Comparison of ENCODE assay signal across 1 cellular context in genomic region chr10:7817576-7817975, GRCh38.
TF ChIP-seq lines count a peak whose summit lies in the region.

No MANE protein-coding gene starts in this region.

TF ChIP-seq in GM23338, 12 proteins besides CTCF, POLR2A, EP300 and RAD21 (continued from another document):
- TF ChIP-seq, protein P1, sequence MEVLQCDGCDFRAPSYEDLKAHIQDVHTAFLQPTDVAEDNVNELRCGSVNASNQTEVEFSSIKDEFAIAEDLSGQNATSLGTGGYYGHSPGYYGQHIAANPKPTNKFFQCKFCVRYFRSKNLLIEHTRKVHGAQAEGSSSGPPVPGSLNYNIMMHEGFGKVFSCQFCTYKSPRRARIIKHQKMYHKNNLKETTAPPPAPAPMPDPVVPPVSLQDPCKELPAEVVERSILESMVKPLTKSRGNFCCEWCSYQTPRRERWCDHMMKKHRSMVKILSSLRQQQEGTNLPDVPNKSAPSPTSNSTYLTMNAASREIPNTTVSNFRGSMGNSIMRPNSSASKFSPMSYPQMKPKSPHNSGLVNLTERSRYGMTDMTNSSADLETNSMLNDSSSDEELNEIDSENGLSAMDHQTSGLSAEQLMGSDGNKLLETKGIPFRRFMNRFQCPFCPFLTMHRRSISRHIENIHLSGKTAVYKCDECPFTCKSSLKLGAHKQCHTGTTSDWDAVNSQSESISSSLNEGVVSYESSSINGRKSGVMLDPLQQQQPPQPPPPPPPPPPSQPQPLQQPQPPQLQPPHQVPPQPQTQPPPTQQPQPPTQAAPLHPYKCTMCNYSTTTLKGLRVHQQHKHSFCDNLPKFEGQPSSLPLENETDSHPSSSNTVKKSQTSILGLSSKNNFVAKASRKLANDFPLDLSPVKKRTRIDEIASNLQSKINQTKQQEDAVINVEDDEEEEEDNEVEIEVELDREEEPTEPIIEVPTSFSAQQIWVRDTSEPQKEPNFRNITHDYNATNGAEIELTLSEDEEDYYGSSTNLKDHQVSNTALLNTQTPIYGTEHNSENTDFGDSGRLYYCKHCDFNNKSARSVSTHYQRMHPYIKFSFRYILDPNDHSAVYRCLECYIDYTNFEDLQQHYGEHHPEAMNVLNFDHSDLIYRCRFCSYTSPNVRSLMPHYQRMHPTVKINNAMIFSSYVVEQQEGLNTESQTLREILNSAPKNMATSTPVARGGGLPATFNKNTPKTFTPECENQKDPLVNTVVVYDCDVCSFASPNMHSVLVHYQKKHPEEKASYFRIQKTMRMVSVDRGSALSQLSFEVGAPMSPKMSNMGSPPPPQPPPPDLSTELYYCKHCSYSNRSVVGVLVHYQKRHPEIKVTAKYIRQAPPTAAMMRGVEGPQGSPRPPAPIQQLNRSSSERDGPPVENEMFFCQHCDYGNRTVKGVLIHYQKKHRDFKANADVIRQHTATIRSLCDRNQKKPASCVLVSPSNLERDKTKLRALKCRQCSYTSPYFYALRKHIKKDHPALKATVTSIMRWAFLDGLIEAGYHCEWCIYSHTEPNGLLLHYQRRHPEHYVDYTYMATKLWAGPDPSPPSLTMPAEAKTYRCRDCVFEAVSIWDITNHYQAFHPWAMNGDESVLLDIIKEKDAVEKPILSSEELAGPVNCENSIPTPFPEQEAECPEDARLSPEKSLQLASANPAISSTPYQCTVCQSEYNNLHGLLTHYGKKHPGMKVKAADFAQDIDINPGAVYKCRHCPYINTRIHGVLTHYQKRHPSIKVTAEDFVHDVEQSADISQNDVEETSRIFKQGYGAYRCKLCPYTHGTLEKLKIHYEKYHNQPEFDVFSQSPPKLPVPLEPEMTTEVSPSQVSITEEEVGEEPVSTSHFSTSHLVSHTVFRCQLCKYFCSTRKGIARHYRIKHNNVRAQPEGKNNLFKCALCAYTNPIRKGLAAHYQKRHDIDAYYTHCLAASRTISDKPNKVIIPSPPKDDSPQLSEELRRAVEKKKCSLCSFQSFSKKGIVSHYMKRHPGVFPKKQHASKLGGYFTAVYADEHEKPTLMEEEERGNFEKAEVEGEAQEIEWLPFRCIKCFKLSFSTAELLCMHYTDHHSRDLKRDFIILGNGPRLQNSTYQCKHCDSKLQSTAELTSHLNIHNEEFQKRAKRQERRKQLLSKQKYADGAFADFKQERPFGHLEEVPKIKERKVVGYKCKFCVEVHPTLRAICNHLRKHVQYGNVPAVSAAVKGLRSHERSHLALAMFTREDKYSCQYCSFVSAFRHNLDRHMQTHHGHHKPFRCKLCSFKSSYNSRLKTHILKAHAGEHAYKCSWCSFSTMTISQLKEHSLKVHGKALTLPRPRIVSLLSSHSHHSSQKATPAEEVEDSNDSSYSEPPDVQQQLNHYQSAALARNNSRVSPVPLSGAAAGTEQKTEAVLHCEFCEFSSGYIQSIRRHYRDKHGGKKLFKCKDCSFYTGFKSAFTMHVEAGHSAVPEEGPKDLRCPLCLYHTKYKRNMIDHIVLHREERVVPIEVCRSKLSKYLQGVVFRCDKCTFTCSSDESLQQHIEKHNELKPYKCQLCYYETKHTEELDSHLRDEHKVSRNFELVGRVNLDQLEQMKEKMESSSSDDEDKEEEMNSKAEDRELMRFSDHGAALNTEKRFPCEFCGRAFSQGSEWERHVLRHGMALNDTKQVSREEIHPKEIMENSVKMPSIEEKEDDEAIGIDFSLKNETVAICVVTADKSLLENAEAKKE (CRISPR knock-in tag; IDR thresholded peaks at IDR 0.05) = no peak
- TF ChIP-seq EZH2 (IDR thresholded peaks at IDR 0.05; ENCODE audit: low read depth, unreplicated experiment) = no peak
- no peak for TF ChIP-seq POLR2AphosphoS5 (IDR thresholded peaks at IDR 0.05; ENCODE audit: low read depth)
- no peak for TF ChIP-seq STAT1 (IDR thresholded peaks at IDR 0.05; ENCODE audit: unreplicated experiment)
